ENCODE assay signal across 8 cellular contexts in the genomic region with DNA sequence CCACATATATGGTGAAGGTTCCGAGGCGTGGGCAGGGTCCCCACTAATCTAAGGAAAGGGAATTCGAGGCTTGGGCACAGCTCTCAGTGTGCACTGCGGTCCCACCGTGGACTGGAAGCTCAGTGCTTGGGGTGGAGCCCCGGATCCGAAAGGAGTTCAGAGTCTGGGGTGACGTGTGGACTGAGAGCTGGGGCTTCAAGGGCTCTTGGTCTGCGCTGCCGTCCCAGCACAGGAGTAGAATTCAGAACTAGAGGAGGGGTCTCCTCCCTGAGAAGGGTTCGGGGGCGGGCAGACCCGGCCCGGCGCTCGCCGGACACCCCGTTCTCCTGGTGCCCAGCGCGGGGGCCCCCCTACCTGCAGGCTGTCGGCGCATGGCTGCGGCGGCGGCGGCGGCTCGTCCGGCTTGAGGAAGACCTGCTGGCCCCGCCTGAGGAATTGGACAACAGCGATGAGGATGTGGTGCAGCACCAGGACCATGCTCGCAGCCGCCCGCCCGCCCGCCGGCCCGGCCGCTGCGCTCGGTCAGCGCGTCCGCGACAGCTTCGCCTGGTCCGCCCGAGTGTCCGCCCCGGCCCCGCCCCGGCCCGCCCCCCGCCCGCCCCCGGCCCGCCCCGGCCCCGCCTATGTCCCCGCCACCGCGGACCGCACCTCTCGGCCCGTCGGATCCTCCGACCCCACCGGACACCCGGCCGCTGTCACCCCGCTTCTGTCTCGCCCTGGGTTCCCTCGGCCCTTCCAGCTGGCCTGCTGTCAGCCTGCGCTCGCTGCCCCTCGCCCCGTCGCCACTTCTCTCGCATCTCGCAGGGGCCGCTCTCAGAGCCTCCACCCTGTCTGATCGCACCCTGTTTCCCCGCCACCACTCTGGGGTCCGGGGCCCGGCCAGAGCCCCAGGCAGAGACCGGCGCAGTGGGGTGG. TPM values are rescaled to one million over a fixed set of nuclear protein-coding genes. Genes with fewer than 3 reads are reported as not detected.
DNase-seq lines count a peak whose midpoint lies in the region; ATAC-seq and TF ChIP-seq lines count a peak whose summit lies in the region.

No MANE protein-coding gene starts in this region.

- peak; percentile 38 for ATAC-seq in stimulated activated naive CD8-positive, alpha-beta T cell treated with anti-CD3 and anti-CD28 coated beads, Interleukin-15, Interleukin-2, amounts not matched to agents 100 U/mL and 50 U/mL, for 24 hours
- ATAC-seq in HG03342 (IDR thresholded peaks at IDR 0.05; ENCODE audit: unreplicated experiment) = no peak

- in situ Hi-C loops in mammary epithelial cell (cut with MboI; ENCODE audit: low sequenced_read_pairs in 2 of 2) = no loop called here

- H3K36me3 ChIP-seq in NT2/D1 (ENCODE audit: insufficient read depth, insufficient read length, low read length) = no peaks in the 10 kb centered on the region
- no peaks in the 10 kb centered on the region for H3K36me3 ChIP-seq in mammary epithelial cell (ENCODE audit: insufficient read depth, low read length)

- H3K4me3 ChIP-seq in NT2/D1 (ENCODE audit: insufficient read length, low read depth) (peak overlapping the region; percentile 26), mammary epithelial cell (replicated peaks in 1 of 3; ENCODE audit: insufficient read depth in 1 of 3, low read depth in 2 of 3, low read length in 3 of 3) (peak overlapping the region in 2 of 3 experiments; percentile 55 to 66)

- CTCF ChIA-PET in mammary epithelial cell (lab: Charles Lee; ENCODE audit: low non-redundant PET) = interaction anchor here (0.6 kb wide), 1 partner anchor 171 kb away, joined by 3 read pairs; no protein-coding TSS in a partner anchor

- H3K4me1 ChIP-seq in NT2/D1 (ENCODE audit: insufficient read depth, insufficient read length) = peaks cover 17% of the 10 kb centered on the region
- H3K4me1 ChIP-seq in mammary epithelial cell (ENCODE audit: insufficient read depth, low read length) = peaks cover 10% of the 10 kb centered on the region

- DNase-seq in NCI-H1105 (lab: John Stamatoyannopoulos, UW) (peak; percentile 8), NCI-H1105 treated with DMSO at 0.1 percent for 48 hours (lab: John Stamatoyannopoulos, UW) (no peak), NT2/D1 (ENCODE audit: low read depth, low spot score) (no peak), mammary epithelial cell (peak; percentile 24), kidney tubule cell (ENCODE audit: low spot score) (peak; percentile 15)
- DNase-seq in stimulated activated naive CD8-positive, alpha-beta T cell treated with anti-CD3 and anti-CD28 coated beads, Interleukin-15, Interleukin-2, amounts not matched to agents 100 U/mL and 50 U/mL, for 24 hours = peak; percentile 18
- no peak for DNase-seq in effector CD4-positive, alpha-beta T cell

- peaks cover 28% of the 10 kb centered on the region for H3K27me3 ChIP-seq in NT2/D1 (ENCODE audit: insufficient read depth, insufficient read length)
- peaks cover 5% of the 10 kb centered on the region for H3K27me3 ChIP-seq in mammary epithelial cell (ENCODE audit: insufficient read depth, low read length)

- H4K20me1 ChIP-seq in mammary epithelial cell (ENCODE audit: insufficient read depth, low read length) = no peaks in the 10 kb centered on the region

- H3K79me2 ChIP-seq in mammary epithelial cell (ENCODE audit: insufficient read depth, low read length) = no peaks in the 10 kb centered on the region

- peak overlapping the region; percentile 98 for H3K4me2 ChIP-seq in mammary epithelial cell (ENCODE audit: insufficient read depth, low read depth, low read length)

- H3K27ac ChIP-seq in mammary epithelial cell (ENCODE audit: insufficient read depth, low read depth, low read length) = no peak overlapping the region

- H2AFZ ChIP-seq in mammary epithelial cell (ENCODE audit: low read depth, low read length) = peak overlapping the region; percentile 85

- dilution Hi-C loops in mammary epithelial cell (cut with HindIII; ENCODE audit: low sequenced_read_pairs) = no loop called here

- intact Hi-C loops in mammary epithelial cell (cut with micrococcal nuclease) = no loop called here

- TF ChIP-seq CTCF in mammary epithelial cell (conservative IDR thresholded peaks at IDR 0.05 in 1 of 2, IDR thresholded peaks at IDR 0.05 in 1 of 2; ENCODE audit: extremely low read depth in 1 of 2, insufficient read depth in 1 of 2, low read depth in 1 of 2, low read length in 2 of 2) = no peak

- BruUV-seq in mammary epithelial cell (replicated peaks; lab: Mats Ljungman, UMichigan) = no TSS peak

- no peaks in the 10 kb centered on the region for H3K9me3 ChIP-seq in NT2/D1 (ENCODE audit: insufficient read depth, low read length)
- no peaks in the 10 kb centered on the region for H3K9me3 ChIP-seq in mammary epithelial cell (replicated peaks; ENCODE audit: insufficient read depth, low read length)

- H3K9ac ChIP-seq in NT2/D1 (ENCODE audit: insufficient read length, low read depth) (peak overlapping the region; percentile 61), mammary epithelial cell (ENCODE audit: insufficient read depth, low read length) (no peak overlapping the region)

- WGBS in mammary epithelial cell (ENCODE audit: low coverage, missing lambda C conversion rate) = 16% methylated on average over 12 of the region's 87 CpGs

RNA-seq across cellular contexts. Expression of a gene that starts 32.1 kb away (rescaled TPM):
- total RNA-seq in mammary epithelial cell = 1 to 10 TPM in 1 of 2 donors, under 1 TPM in 1; 0.31 to 1.0 TPM
- 0.76 TPM for polyA plus RNA-seq in mammary epithelial cell
- 0.88 TPM for polyA minus RNA-seq in mammary epithelial cell

Comparison
In these comparisons a context has a peak if more than half of its experiments do, and no peak if none do; other contexts are left out.
1. DNase-seq: peak in NCI-H1105 (single experiment), mammary epithelial cell (single experiment), kidney tubule cell (single experiment) and stimulated activated naive CD8-positive, alpha-beta T cell treated with anti-CD3 and anti-CD28 coated beads, Interleukin-15, Interleukin-2, amounts not matched to agents 100 U/mL and 50 U/mL, for 24 hours (single experiment); none in NCI-H1105 treated with DMSO at 0.1 percent for 48 hours (single experiment), NT2/D1 (single experiment) and effector CD4-positive, alpha-beta T cell (single experiment).